7 cellular contexts compared by ENCODE assay signal in genomic region chr7:5636914-5637313, GRCh38. TPM values are rescaled to one million over a fixed set of nuclear protein-coding genes. Genes with fewer than 3 reads are reported as not detected.
DNase-seq lines count a peak whose midpoint lies in the region; ATAC-seq and TF ChIP-seq lines count a peak whose summit lies in the region.

No MANE protein-coding gene starts in this region.

- intact Hi-C loops in breast epithelium (cut with DNase I; ENCODE audit: low total_unique reads) = no loop called here

- H3K27ac ChIP-seq in HUES6 (ENCODE audit: low read depth, low read length) (peak overlapping the region; percentile 72; the same call in 1 of the 2 replicates), breast epithelium (peak overlapping the region; percentile 72 to 78)

- peak overlapping the region; percentile 80 for H3K9ac ChIP-seq in HUES6 (ENCODE audit: low read length)

- H3K4me3 ChIP-seq in HUES6 (ENCODE audit: low read depth, low read length) (peak overlapping the region; percentile 19; the same call in 1 of the 2 replicates), breast epithelium (peak overlapping the region in 1 of 3 donors; percentile 1)

- H3K4me1 ChIP-seq in HUES6 (ENCODE audit: control insufficient read depth, insufficient read depth, low read length) (peaks cover 51% of the 10 kb centered on the region), breast epithelium (peaks cover 19 to 28% of the 10 kb centered on the region in 2 donors)

- peaks cover 8% of the 10 kb centered on the region; the same call in 1 of the 2 replicates for H3K36me3 ChIP-seq in HUES6 (ENCODE audit: control insufficient read depth, insufficient read depth, low read length)
- H3K36me3 ChIP-seq in breast epithelium = no peaks in the 10 kb centered on the region

- TF ChIP-seq POLR2A in breast epithelium (IDR thresholded peaks at IDR 0.05) = no peak

- no peaks in the 10 kb centered on the region for H3K9me3 ChIP-seq in HUES6 (ENCODE audit: control insufficient read depth, insufficient read depth, low read depth, low read length)
- no peaks in the 10 kb centered on the region for H3K9me3 ChIP-seq in breast epithelium

- peak in 1 of 2 donors; percentile 59 for DNase-seq in breast epithelium (ENCODE audit: low spot score in 2 of 2)
- peak; percentile 73 for DNase-seq in kidney tubule cell (ENCODE audit: low spot score)
- DNase-seq in superior temporal gyrus (ENCODE audit: extremely low spot score) = peak; percentile 66
- DNase-seq in NK-92 treated with Interleukin-12 subunit alpha and Interleukin-12 subunit beta, amount 100 ng/mL, for 24 hours (lab: John Stamatoyannopoulos, UW) = no peak
- no peak for DNase-seq in NCI-H2081 treated with DMSO at 0.1 percent for 48 hours (lab: John Stamatoyannopoulos, UW)

- ATAC-seq in HG02981 (IDR thresholded peaks at IDR 0.05; ENCODE audit: unreplicated experiment) = no peak

- no peak for TF ChIP-seq CTCF in breast epithelium (IDR thresholded peaks at IDR 0.05)

- H3K27me3 ChIP-seq in HUES6 (ENCODE audit: control insufficient read depth, insufficient read depth, low read length) = no peaks in the 10 kb centered on the region
- no peaks in the 10 kb centered on the region for H3K27me3 ChIP-seq in breast epithelium

RNA-seq across cellular contexts. Expression of gene FSCN1, which starts 44.3 kb away (rescaled TPM):
- 10 to 100 TPM; 17.9 to 24.9 (median 22.9) TPM for total RNA-seq in breast epithelium

Comparison
In these comparisons a context has a peak if more than half of its experiments do, and no peak if none do; other contexts are left out.
1. DNase-seq: peak in kidney tubule cell (single experiment) and superior temporal gyrus (single experiment); none in NK-92 treated with Interleukin-12 subunit alpha and Interleukin-12 subunit beta, amount 100 ng/mL, for 24 hours (single experiment) and NCI-H2081 treated with DMSO at 0.1 percent for 48 hours (single experiment).